Comparison of ENCODE assay signal across 8 cellular contexts in the genomic region with DNA sequence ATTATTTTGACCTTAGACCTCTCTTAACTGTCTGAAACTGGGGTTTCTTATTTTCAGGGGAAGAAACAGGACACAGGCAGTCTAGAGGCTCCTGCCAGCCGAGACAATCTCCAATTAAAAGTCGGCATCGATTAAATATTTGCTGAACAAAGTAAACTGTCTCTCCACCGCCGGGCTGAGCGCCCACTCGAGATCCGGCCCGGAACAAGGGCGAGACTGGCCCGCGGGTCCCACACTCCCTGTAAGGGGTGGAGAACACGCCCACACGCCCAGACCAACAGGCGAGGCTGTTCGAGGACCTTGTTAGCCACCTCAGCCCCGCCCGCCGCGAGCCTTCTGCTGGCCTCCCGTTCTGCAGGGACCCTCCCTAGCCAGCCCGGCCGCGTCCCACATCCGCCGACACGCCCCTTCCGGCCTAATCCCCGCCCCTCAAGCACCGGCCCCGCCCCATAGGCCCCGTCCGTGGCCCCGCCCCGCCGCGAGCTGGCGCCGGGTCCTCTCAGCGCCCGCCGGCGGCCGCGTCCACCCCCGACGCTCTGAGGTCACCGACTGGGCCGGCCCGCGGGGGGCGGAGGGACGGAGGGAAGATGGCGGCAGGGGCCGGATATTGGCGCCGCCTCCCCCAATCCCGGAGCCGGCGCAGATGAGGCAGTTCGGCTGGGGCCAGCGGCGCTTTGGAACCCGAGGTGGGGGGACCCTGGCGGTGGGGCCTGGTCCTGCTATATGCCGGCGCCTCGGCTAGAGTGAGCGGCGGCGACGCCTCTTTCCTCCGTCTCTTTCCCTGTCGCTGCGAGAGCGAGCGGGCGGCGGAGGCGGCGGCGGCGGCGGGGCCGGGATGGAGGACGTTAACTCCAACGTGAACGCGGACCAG. TPM values are rescaled to one million over a fixed set of nuclear protein-coding genes. Genes with fewer than 3 reads are reported as not detected.
DNase-seq lines count a peak whose midpoint lies in the region; ATAC-seq and TF ChIP-seq lines count a peak whose summit lies in the region.

A gene (plus strand): TSS at position 625 of the 871 bp plus-strand sequence. CDS start 211 bp downstream, at position 836.

- DNase-seq in G401 (ENCODE audit: low spot score) (peak; percentile 97), H7 (peak; percentile 98), M059J (ENCODE audit: low read depth) (peak; percentile 96), SHP77 (lab: John Stamatoyannopoulos, UW) (peak; percentile 72 to 89), fibroblast of the aortic adventitia (ENCODE audit: low read depth) (peak; percentile 97), nephron progenitor cell (peak; percentile 100)
- peak; percentile 99 for DNase-seq in activated effector memory CD4-positive, alpha-beta T cell treated with anti-CD3 and anti-CD28 coated beads, Interleukin-2, amount 50 U/mL, for 16 hours
- DNase-seq in stimulated activated naive CD8-positive, alpha-beta T cell treated with anti-CD3 and anti-CD28 coated beads, Interleukin-15, amount 100 ng/mL, for 72 hours, result peak; percentile 98 to 99

- no peaks in the 10 kb centered on the region for H3K9me3 Mint-ChIP-seq in nephron progenitor cell
- H3K9me3 Mint-ChIP-seq in stimulated activated naive CD8-positive, alpha-beta T cell treated with anti-CD3 and anti-CD28 coated beads, Interleukin-15, amount 100 ng/mL, for 72 hours, result no peaks in the 10 kb centered on the region

- H3K4me3 ChIP-seq in H7 (ENCODE audit: insufficient read depth, low read depth, low read length) (peak within 1 kb of the TSS; percentile 84), fibroblast of the aortic adventitia (ENCODE audit: low read depth, low read length) (peak within 1 kb of the TSS; percentile 80)

- H3K36me3 ChIP-seq in H7 (replicated peaks; ENCODE audit: control insufficient read depth, insufficient read depth, low read length), result no peaks in the 10 kb centered on the region

- no peaks in the 10 kb centered on the region for H3K27me3 Mint-ChIP-seq in nephron progenitor cell (ENCODE audit: low read depth, poor library complexity)
- no peaks in the 10 kb centered on the region for H3K27me3 Mint-ChIP-seq in stimulated activated naive CD8-positive, alpha-beta T cell treated with anti-CD3 and anti-CD28 coated beads, Interleukin-15, amount 100 ng/mL, for 72 hours

- in situ Hi-C loops in G401 (cut with HindIII; ENCODE audit: low sequenced_read_pairs), result no loop called here

- H3K27me3 ChIP-seq in H7 (ENCODE audit: control insufficient read depth, insufficient read depth, low read length), result no peaks in the 10 kb centered on the region

- peak; percentile 55 for TF ChIP-seq CTCF in fibroblast of the aortic adventitia (IDR thresholded peaks at IDR 0.05; ENCODE audit: insufficient read depth, low read length)
- TF ChIP-seq CTCF in nephron progenitor cell (IDR thresholded peaks at IDR 0.05), result peak; percentile 53

- H3K36me3 Mint-ChIP-seq in nephron progenitor cell (ENCODE audit: low read depth), result no peaks in the 10 kb centered on the region

- peak; percentile 88 for ATAC-seq in stimulated activated naive CD8-positive, alpha-beta T cell treated with anti-CD3 and anti-CD28 coated beads, Interleukin-15, amount 100 ng/mL, for 72 hours

- H3K4me1 Mint-ChIP-seq in nephron progenitor cell, result peaks cover 72% of the 10 kb centered on the region
- peaks cover 60% of the 10 kb centered on the region for H3K4me1 Mint-ChIP-seq in stimulated activated naive CD8-positive, alpha-beta T cell treated with anti-CD3 and anti-CD28 coated beads, Interleukin-15, amount 100 ng/mL, for 72 hours

- peak within 1 kb of the TSS; percentile 99 for H3K27ac Mint-ChIP-seq in nephron progenitor cell
- H3K27ac Mint-ChIP-seq in stimulated activated naive CD8-positive, alpha-beta T cell treated with anti-CD3 and anti-CD28 coated beads, Interleukin-15, amount 100 ng/mL, for 72 hours, result peak within 1 kb of the TSS; percentile 99

- peak within 1 kb of the TSS; percentile 99 for H3K4me3 Mint-ChIP-seq in nephron progenitor cell
- peak within 1 kb of the TSS; percentile 98 to 99 for H3K4me3 Mint-ChIP-seq in stimulated activated naive CD8-positive, alpha-beta T cell treated with anti-CD3 and anti-CD28 coated beads, Interleukin-15, amount 100 ng/mL, for 72 hours

RNA-seq across cellular contexts. Expression of the gene that starts here (rescaled TPM):
- 12.9 and 25.5 TPM in 2 replicates for total RNA-seq in G401 (2014; rRNA removed; shearing (Covaris generic))
- 32.0 and 34.0 TPM in 2 replicates for total RNA-seq in H7 (2014; rRNA removed; shearing (Covaris generic))
- total RNA-seq in M059J (2014; rRNA removed; shearing (Covaris generic)), result 82.8 and 109 TPM in 2 replicates
- 9.6 and 93.5 TPM in 2 replicates for total RNA-seq in fibroblast of the aortic adventitia (ENCODE audit: low replicate concordance)

Comparison
In these comparisons a context has a peak if more than half of its experiments do, and no peak if none do; other contexts are left out.
1. Peak in every context shown above with its lines: DNase-seq, ATAC-seq and H3K4me3 ChIP-seq.